16 cellular contexts compared by ENCODE assay signal in the genomic region with DNA sequence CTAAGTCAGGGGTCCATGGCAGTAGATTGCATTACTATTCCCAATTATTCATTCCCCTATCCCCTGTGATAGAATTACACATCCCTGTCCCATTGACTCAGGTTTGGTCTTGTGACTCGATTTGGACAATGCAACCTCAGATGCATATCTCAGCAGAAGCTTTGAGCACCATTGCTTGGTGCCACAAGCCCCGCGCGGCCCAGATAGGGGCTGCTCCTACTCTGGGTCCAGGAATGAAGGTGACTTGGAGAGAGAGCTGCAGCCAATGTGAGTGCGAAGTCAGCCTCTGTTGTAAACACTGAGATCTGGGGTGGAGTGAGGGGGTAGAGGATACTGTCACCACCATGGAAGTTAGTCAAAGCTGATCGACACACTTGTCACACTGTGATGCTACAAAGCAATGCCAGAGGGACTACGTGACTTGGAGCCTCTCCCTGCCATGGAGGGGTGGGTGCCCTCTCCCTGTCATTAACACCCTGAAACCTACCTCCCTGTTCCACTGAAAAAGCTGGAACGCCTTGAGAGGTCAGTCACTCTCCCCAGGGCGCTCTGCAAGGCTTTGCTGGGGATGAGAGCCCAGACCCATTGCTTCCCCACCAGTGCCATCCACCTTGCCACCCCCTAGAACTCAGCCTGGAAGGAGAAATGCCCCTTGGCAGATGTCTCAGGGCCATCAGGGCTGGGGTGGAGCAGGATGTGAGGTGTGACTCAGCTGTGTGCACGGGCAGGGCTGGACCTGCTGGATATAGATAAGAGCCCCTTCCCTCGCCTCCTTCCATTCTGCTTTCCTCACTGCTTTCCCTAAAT. TPM values are rescaled to one million over a fixed set of nuclear protein-coding genes. Genes with fewer than 3 reads are reported as not detected.
DNase-seq lines count a peak whose midpoint lies in the region; ATAC-seq, FAIRE-seq and TF ChIP-seq lines count a peak whose summit lies in the region.
"Had no signal": no experiment of that assay in that cellular context is flagged by ENCODE, and none has a peak within 500 bp of the region (broad histone marks: within the 10 kb centered on the region; RNA-seq: fewer than 3 reads in every experiment).

No MANE protein-coding gene starts in this region.

- H3K27ac ChIP-seq in adrenal gland (no peak overlapping the region), HepG2 (ENCODE audit: extremely low read length, insufficient read depth, low read length) (no peak overlapping the region), left ventricle myocardium inferior (replicated peaks) (no peak overlapping the region)

- WGBS in adrenal gland, 4 donors: 66 to 79% (median 72%) methylated on average over 8 to 11 of the region's 11 CpGs
- WGBS in HepG2 (ENCODE audit: low lambda C conversion rate): 44% methylated on average over 11 of the region's 11 CpGs

- no peak overlapping the region for H3K9ac ChIP-seq in HepG2 (ENCODE audit: insufficient read depth, low read depth, low read length)

- no peaks in the 10 kb centered on the region for H3K9me3 ChIP-seq in adrenal gland (replicated peaks in 1 of 3)
- no peaks in the 10 kb centered on the region for H3K9me3 ChIP-seq in HepG2 (ENCODE audit: low read length)
- no peaks in the 10 kb centered on the region for H3K9me3 ChIP-seq in left ventricle myocardium inferior (replicated peaks)

- no TSS peak for BruUV-seq in HepG2 (replicated peaks; lab: Mats Ljungman, UMichigan)

- TF ChIP-seq EP300 in HepG2 (IDR thresholded peaks at IDR 0.05; ENCODE audit: low read depth in 2 of 2, low read length in 2 of 2) (no peak), HepG2 (CRISPR knock-in tag; IDR thresholded peaks at IDR 0.05; ENCODE audit: borderline replicate concordance) (no peak)

- H3K27me3 ChIP-seq in adrenal gland: no peaks in the 10 kb centered on the region
- H3K27me3 ChIP-seq in HepG2 (ENCODE audit: control insufficient read depth in 1 of 2, insufficient read depth in 2 of 2, low read length in 2 of 2): peaks cover 2 to 6% of the 10 kb centered on the region in 2 experiments; a peak in 3 of 5 replicates
- peaks cover 3% of the 10 kb centered on the region for H3K27me3 ChIP-seq in left ventricle myocardium inferior (ENCODE audit: low read depth)

- no peaks in the 10 kb centered on the region for H3K36me3 ChIP-seq in adrenal gland (replicated peaks in 1 of 2)
- no peaks in the 10 kb centered on the region for H3K36me3 ChIP-seq in HepG2 (replicated peaks in 1 of 2; ENCODE audit: control insufficient read depth in 1 of 2, insufficient read depth in 2 of 2, low read length in 2 of 2)
- H3K36me3 ChIP-seq in left ventricle myocardium inferior: no peaks in the 10 kb centered on the region

- no peak for TF ChIP-seq POLR2A in adrenal gland (IDR thresholded peaks at IDR 0.05)
- TF ChIP-seq POLR2A in HepG2 (IDR thresholded peaks at IDR 0.05; ENCODE audit: insufficient read depth in 1 of 2, low read depth in 2 of 2, low read length in 2 of 2): no peak

- no peak overlapping the region for H2AFZ ChIP-seq in HepG2 (ENCODE audit: low read length)

- DNase-seq in ELR (ENCODE audit: low read depth) (peak; percentile 73), NCI-H146 treated with DMSO at 0.1 percent for 48 hours (lab: John Stamatoyannopoulos, UW; ENCODE audit: unreplicated experiment) (peak; percentile 54), adrenal gland (peak in 5 of 7 donors; percentile 46 to 81 (median 69)), HepG2 (ENCODE audit: low spot score) (no peak), mesenteric fat pad (ENCODE audit: low spot score) (no peak), MV-4-11 (lab: John Stamatoyannopoulos, UW) (no peak), left ventricle myocardium inferior (no peak), GM10266 (ENCODE audit: extremely low spot score) (no peak)
- DNase-seq: activated CD8-positive, alpha-beta T cell treated with anti-CD3 and anti-CD28 coated beads for 36 hours; AML-193; DMS 273 treated with DMSO at 0.1 percent for 48 hours; effector memory CD8-positive, alpha-beta T cell; naive B cell; stimulated activated CD4-positive, alpha-beta T cell treated with anti-CD3 and anti-CD28 coated beads, Interleukin-2, amount 100 ng/mL, for 24 hours; stimulated activated CD8-positive, alpha-beta memory T cell treated with anti-CD3 and anti-CD28 coated beads, Interleukin-4, amount 100 ng/mL, for 48 hours had no signal

- intact Hi-C loops in adrenal gland (cut with DNase I): no loop called here
- intact Hi-C loops in HepG2 (cut with micrococcal nuclease; ENCODE audit: unreplicated experiment): no loop called here
- intact Hi-C loops in left ventricle myocardium inferior (cut with micrococcal nuclease): no loop called here

- H3K4me3 ChIP-seq in adrenal gland (no peak overlapping the region), HepG2 (replicated peaks in 1 of 3; ENCODE audit: insufficient read depth in 1 of 3, low read depth in 2 of 3, low read length in 3 of 3) (no peak overlapping the region), left ventricle myocardium inferior (no peak overlapping the region)

- peak; percentile 15; the same call in 2 of the 3 replicates for ATAC-seq in HepG2
- ATAC-seq: activated CD8-positive, alpha-beta T cell treated with anti-CD3 and anti-CD28 coated beads for 36 hours; effector memory CD8-positive, alpha-beta T cell; Right ventricle myocardium inferior had no signal

- no peak for FAIRE-seq in HepG2 (lab: Jason Lieb, UNC)

- H4K20me1 ChIP-seq in HepG2 (ENCODE audit: insufficient read depth, low read length): no peaks in the 10 kb centered on the region

- H3K4me1 ChIP-seq in adrenal gland (replicated peaks in 1 of 2) (peaks cover 8 to 12% of the 10 kb centered on the region in 2 donors), HepG2 (ENCODE audit: insufficient read depth, low read length) (peaks cover 10% of the 10 kb centered on the region; the same call in 1 of the 2 replicates), left ventricle myocardium inferior (no peaks in the 10 kb centered on the region)

- POLR2A ChIA-PET in HepG2 (lab: Yijun Ruan, JAX): no interaction called here

- TF ChIP-seq RAD21 in HepG2 (CRISPR knock-in tag; IDR thresholded peaks at IDR 0.05): no peak

- CTCF ChIA-PET in HepG2 (lab: Yijun Ruan, JAX; ENCODE audit: low intra/inter-chr PET ratio, low total read pairs): no interaction called here

- no peak overlapping the region for H3K4me2 ChIP-seq in HepG2 (ENCODE audit: low read depth, low read length)

- no peaks in the 10 kb centered on the region for H3K79me2 ChIP-seq in HepG2 (ENCODE audit: insufficient read depth, low read length)

- TF ChIP-seq CTCF in adrenal gland (IDR thresholded peaks at IDR 0.05): no peak
- no peak for TF ChIP-seq CTCF in HepG2 (CRISPR knock-in tag; IDR thresholded peaks at IDR 0.05)
- TF ChIP-seq CTCF in left ventricle myocardium inferior (IDR thresholded peaks at IDR 0.05; ENCODE audit: borderline replicate concordance): no peak
- TF ChIP-seq CTCF in GM10266 (IDR thresholded peaks at IDR 0.05; ENCODE audit: control insufficient read depth, insufficient read depth, low read depth, missing control alignments): no peak

- in situ Hi-C loops in HepG2 (cut with HindIII; ENCODE audit: extremely low pct_ligation_motif_present, low pct_unique_long_range_greater_than_20kb): no loop called here

RNA-seq across cellular contexts. Expression of gene PLEK2, which starts 6.6 kb away (rescaled TPM):
- total RNA-seq in adrenal gland (100 to 1,000 TPM in 2 of 8 donors, 10 to 100 TPM in 6; 19.6 to 384 (median 45.1) TPM), HepG2 (2016; rRNA removed; fragmentation: Illumina TruSeq; extraction: Trizol) (1.5 and 1.9 TPM in 2 replicates), mesenteric fat pad (0.64 TPM), left ventricle myocardium inferior (not detected)
- polyA plus RNA-seq in adrenal gland (100 to 1,000 TPM in 1 of 3 donors, 10 to 100 TPM in 2; 35.8 to 339 (median 77.8) TPM), HepG2 (2011; rRNA removed) (0.26 and 0.51 TPM in 2 replicates)
- total RNA-seq in HepG2 (2016; cell fraction: cytosol; rRNA removed; fragmentation: Illumina TruSeq; extraction: Trizol; ENCODE audit: low read depth): not detected in 2 replicates
- total RNA-seq in HepG2 (2016; cell fraction: insoluble cytoplasmic fraction; rRNA removed; fragmentation: Illumina TruSeq; extraction: Trizol): 1.4 and 2.0 TPM in 2 replicates
- total RNA-seq in HepG2 (2016; cell fraction: membrane; rRNA removed; fragmentation: Illumina TruSeq; extraction: Trizol): 0.65 and 0.77 TPM in 2 replicates
- total RNA-seq in HepG2 (2016; cell fraction: nucleus; rRNA removed; fragmentation: Illumina TruSeq; extraction: Trizol): 0.53 and 0.66 TPM in 2 replicates
- 0.12 and 0.54 TPM in 2 replicates for polyA plus RNA-seq in HepG2 (2011; cell fraction: cytosol; rRNA removed)
- polyA plus RNA-seq in HepG2 (2011; cell fraction: nucleus; rRNA removed): 0.12 TPM in 1 of 2 replicates, not detected in the other
- polyA plus RNA-seq in HepG2 (2012): 0.19 and 0.78 TPM in 2 replicates
- 0.18 and 0.21 TPM in 2 replicates for polyA plus RNA-seq in HepG2 (2016; cell fraction: cytosol; fragmentation: Illumina TruSeq; extraction: Trizol; ENCODE audit: low read depth)
- polyA plus RNA-seq in HepG2 (2016; cell fraction: insoluble cytoplasmic fraction; fragmentation: Illumina TruSeq; extraction: Trizol; ENCODE audit: low read depth): 2.5 and 2.9 TPM in 2 replicates
- 0.47 and 0.62 TPM in 2 replicates for polyA plus RNA-seq in HepG2 (2016; cell fraction: membrane; fragmentation: Illumina TruSeq; extraction: Trizol; ENCODE audit: low read depth)
- polyA plus RNA-seq in HepG2 (2016; cell fraction: nucleus; fragmentation: Illumina TruSeq; extraction: Trizol; ENCODE audit: insufficient read depth, low read depth): 0.80 and 1.6 TPM in 2 replicates
- polyA minus RNA-seq in HepG2 (2011; rRNA and poly(A)+ RNA removed; ENCODE audit: low replicate concordance): 30.6 TPM in 1 of 2 replicates, not detected in the other
- polyA minus RNA-seq in HepG2 (2011; cell fraction: cytosol; rRNA and poly(A)+ RNA removed): 0.99 TPM in 1 of 2 replicates, not detected in the other
- not detected in 2 replicates for polyA minus RNA-seq in HepG2 (2011; cell fraction: nucleus; rRNA and poly(A)+ RNA removed)
- total RNA-seq: Right ventricle myocardium inferior had no signal

RNA-seq across cellular contexts. Expression of gene EIF2S1, which starts 58.4 kb away (rescaled TPM):
- 100 to 1,000 TPM in 1 of 8 donors, 10 to 100 TPM in 7; 41.8 to 141 (median 74.0) TPM for total RNA-seq in adrenal gland
- 100 to 1,000 TPM in 1 of 3 donors, 10 to 100 TPM in 2; 15.7 to 260 (median 26.3) TPM for polyA plus RNA-seq in adrenal gland
- total RNA-seq in HepG2 (2016; rRNA removed; fragmentation: Illumina TruSeq; extraction: Trizol): 246 and 389 TPM in 2 replicates
- 59.3 and 60.0 TPM in 2 replicates for total RNA-seq in HepG2 (2016; cell fraction: cytosol; rRNA removed; fragmentation: Illumina TruSeq; extraction: Trizol; ENCODE audit: low read depth)
- 252 and 396 TPM in 2 replicates for total RNA-seq in HepG2 (2016; cell fraction: insoluble cytoplasmic fraction; rRNA removed; fragmentation: Illumina TruSeq; extraction: Trizol)
- total RNA-seq in HepG2 (2016; cell fraction: membrane; rRNA removed; fragmentation: Illumina TruSeq; extraction: Trizol): 74.9 and 81.0 TPM in 2 replicates
- 59.4 and 61.7 TPM in 2 replicates for total RNA-seq in HepG2 (2016; cell fraction: nucleus; rRNA removed; fragmentation: Illumina TruSeq; extraction: Trizol)
- polyA plus RNA-seq in HepG2 (2011; rRNA removed): 40.7 and 49.1 TPM in 2 replicates
- 27.7 and 40.2 TPM in 2 replicates for polyA plus RNA-seq in HepG2 (2011; cell fraction: cytosol; rRNA removed)
- polyA plus RNA-seq in HepG2 (2011; cell fraction: nucleus; rRNA removed): 9.8 and 13.1 TPM in 2 replicates
- polyA plus RNA-seq in HepG2 (2012): 106 and 109 TPM in 2 replicates
- polyA plus RNA-seq in HepG2 (2016; cell fraction: cytosol; fragmentation: Illumina TruSeq; extraction: Trizol; ENCODE audit: low read depth): 54.1 and 56.5 TPM in 2 replicates
- polyA plus RNA-seq in HepG2 (2016; cell fraction: insoluble cytoplasmic fraction; fragmentation: Illumina TruSeq; extraction: Trizol; ENCODE audit: low read depth): 301 and 323 TPM in 2 replicates
- polyA plus RNA-seq in HepG2 (2016; cell fraction: membrane; fragmentation: Illumina TruSeq; extraction: Trizol; ENCODE audit: low read depth): 52.2 and 52.4 TPM in 2 replicates
- 79.2 and 81.5 TPM in 2 replicates for polyA plus RNA-seq in HepG2 (2016; cell fraction: nucleus; fragmentation: Illumina TruSeq; extraction: Trizol; ENCODE audit: insufficient read depth, low read depth)
- 11.1 and 67.7 TPM in 2 replicates for polyA minus RNA-seq in HepG2 (2011; rRNA and poly(A)+ RNA removed; ENCODE audit: low replicate concordance)
- polyA minus RNA-seq in HepG2 (2011; cell fraction: cytosol; rRNA and poly(A)+ RNA removed): 39.7 and 43.5 TPM in 2 replicates
- polyA minus RNA-seq in HepG2 (2011; cell fraction: nucleus; rRNA and poly(A)+ RNA removed): 23.6 and 30.6 TPM in 2 replicates
- total RNA-seq in mesenteric fat pad: 91.2 TPM
- total RNA-seq in left ventricle myocardium inferior: 92.7 TPM

RNA-seq across cellular contexts. Expression of gene ATP6V1D, which starts 59.0 kb away (rescaled TPM):
- total RNA-seq in adrenal gland: 100 to 1,000 TPM; 115 to 234 (median 160) TPM
- 100 to 1,000 TPM in 1 of 3 donors, 10 to 100 TPM in 2; 55.3 to 388 (median 62.5) TPM for polyA plus RNA-seq in adrenal gland
- 53.9 and 70.9 TPM in 2 replicates for total RNA-seq in HepG2 (2016; rRNA removed; fragmentation: Illumina TruSeq; extraction: Trizol)
- total RNA-seq in HepG2 (2016; cell fraction: cytosol; rRNA removed; fragmentation: Illumina TruSeq; extraction: Trizol; ENCODE audit: low read depth): 14.1 and 14.4 TPM in 2 replicates
- total RNA-seq in HepG2 (2016; cell fraction: insoluble cytoplasmic fraction; rRNA removed; fragmentation: Illumina TruSeq; extraction: Trizol): 56.3 and 81.7 TPM in 2 replicates
- total RNA-seq in HepG2 (2016; cell fraction: membrane; rRNA removed; fragmentation: Illumina TruSeq; extraction: Trizol): 24.1 and 24.3 TPM in 2 replicates
- total RNA-seq in HepG2 (2016; cell fraction: nucleus; rRNA removed; fragmentation: Illumina TruSeq; extraction: Trizol): 38.4 and 39.1 TPM in 2 replicates
- 13.8 and 16.8 TPM in 2 replicates for polyA plus RNA-seq in HepG2 (2011; rRNA removed)
- polyA plus RNA-seq in HepG2 (2011; cell fraction: cytosol; rRNA removed): 8.5 and 12.6 TPM in 2 replicates
- polyA plus RNA-seq in HepG2 (2011; cell fraction: nucleus; rRNA removed): 2.8 and 5.5 TPM in 2 replicates
- 11.4 and 15.8 TPM in 2 replicates for polyA plus RNA-seq in HepG2 (2012)
- polyA plus RNA-seq in HepG2 (2016; cell fraction: cytosol; fragmentation: Illumina TruSeq; extraction: Trizol; ENCODE audit: low read depth): 8.2 and 12.5 TPM in 2 replicates
- 59.2 and 77.2 TPM in 2 replicates for polyA plus RNA-seq in HepG2 (2016; cell fraction: insoluble cytoplasmic fraction; fragmentation: Illumina TruSeq; extraction: Trizol; ENCODE audit: low read depth)
- polyA plus RNA-seq in HepG2 (2016; cell fraction: membrane; fragmentation: Illumina TruSeq; extraction: Trizol; ENCODE audit: low read depth): 14.9 and 19.0 TPM in 2 replicates
- polyA plus RNA-seq in HepG2 (2016; cell fraction: nucleus; fragmentation: Illumina TruSeq; extraction: Trizol; ENCODE audit: insufficient read depth, low read depth): 26.0 and 30.8 TPM in 2 replicates
- 12.2 and 45.3 TPM in 2 replicates for polyA minus RNA-seq in HepG2 (2011; rRNA and poly(A)+ RNA removed; ENCODE audit: low replicate concordance)
- polyA minus RNA-seq in HepG2 (2011; cell fraction: cytosol; rRNA and poly(A)+ RNA removed): 14.9 and 15.7 TPM in 2 replicates
- 31.9 and 39.3 TPM in 2 replicates for polyA minus RNA-seq in HepG2 (2011; cell fraction: nucleus; rRNA and poly(A)+ RNA removed)
- 65.9 TPM for total RNA-seq in mesenteric fat pad
- 185 TPM for total RNA-seq in left ventricle myocardium inferior

Comparison
In these comparisons a context has a peak if more than half of its experiments do, and no peak if none do; other contexts are left out.
1. DNase-seq: peak in ELR (single experiment), NCI-H146 treated with DMSO at 0.1 percent for 48 hours (single experiment) and adrenal gland (5 of 7); none in HepG2 (single experiment), mesenteric fat pad (single experiment), MV-4-11 (single experiment), left ventricle myocardium inferior (single experiment) and GM10266 (single experiment).
2. RNA of gene PLEK2, which starts 6.6 kb away (total RNA-seq): 19.6 to 384 TPM in adrenal gland; 0.53 to 2.0 TPM in HepG2, 0.64 TPM in mesenteric fat pad (single experiment) and not detected in left ventricle myocardium inferior (single experiment); every median in the first group is over 4 times any median in the second.